1 cellular context compared by ENCODE assay signal in the genomic region with DNA sequence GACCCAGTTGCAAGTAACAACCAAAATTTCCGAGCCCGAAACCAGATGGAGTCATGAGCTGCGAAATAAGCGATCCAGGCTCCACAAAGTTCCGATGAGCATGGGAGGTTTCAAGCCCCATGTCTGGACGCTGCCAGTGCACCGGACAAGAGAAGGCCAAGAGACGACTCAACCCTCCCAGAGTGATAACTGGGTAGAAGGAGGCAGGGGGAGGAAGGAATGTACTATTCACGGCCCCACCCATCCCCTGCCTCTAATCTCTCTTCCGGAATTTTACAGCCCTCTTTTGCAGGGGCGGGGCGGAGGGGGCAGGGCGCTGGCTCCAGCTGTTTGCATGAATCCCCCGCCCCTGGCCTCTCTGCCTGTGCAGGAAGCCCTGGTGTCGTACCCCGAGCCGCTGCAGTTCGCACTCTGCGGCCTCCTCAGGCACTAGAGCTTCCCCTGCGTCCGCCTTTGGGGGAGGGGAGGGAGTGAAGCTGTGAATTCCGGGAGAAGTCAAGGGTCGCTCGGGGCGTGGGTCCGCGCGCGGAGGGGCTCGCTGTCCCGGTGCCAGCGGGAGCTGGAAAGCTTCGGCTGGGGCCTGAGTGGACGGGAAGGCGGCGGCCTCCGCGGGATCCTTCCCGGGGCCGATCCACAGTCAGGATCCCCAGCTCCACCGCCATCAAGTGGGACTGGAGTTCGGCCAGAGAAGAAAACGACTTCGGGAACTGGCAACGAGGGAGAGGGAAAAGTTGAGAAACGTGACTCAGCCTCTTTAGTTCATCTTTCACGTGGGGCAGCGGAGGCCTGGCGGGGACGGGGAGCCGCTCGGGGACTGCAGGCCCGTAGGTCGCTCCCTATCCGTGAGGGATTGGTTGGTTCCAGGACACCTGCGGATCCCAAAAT.
A peak's percentile ranks its signal among the peaks of the same experiment; 100 is the strongest.
TF ChIP-seq lines count a peak whose summit lies in the region.

No MANE protein-coding gene starts in this region.

TF ChIP-seq in HepG2, 621 proteins besides CTCF, POLR2A, EP300 and RAD21 (continued from another document and continues in another):
- TF ChIP-seq YEATS2 (CRISPR knock-in tag; IDR thresholded peaks at IDR 0.05; ENCODE audit: borderline replicate concordance) (no peak), ZNF766 (CRISPR knock-in tag; IDR thresholded peaks at IDR 0.05; ENCODE audit: borderline replicate concordance) (no peak), ZNF180 (CRISPR knock-in tag; IDR thresholded peaks at IDR 0.05; ENCODE audit: borderline replicate concordance, low read depth) (no peak), KLF6 (CRISPR knock-in tag; IDR thresholded peaks at IDR 0.05) (no peak), AGO1 (IDR thresholded peaks at IDR 0.05; ENCODE audit: low read depth, low read length, poor library complexity, severe bottlenecking) (no peak), ZNF773 (CRISPR knock-in tag; IDR thresholded peaks at IDR 0.05; ENCODE audit: borderline replicate concordance) (no peak), ZNF264 (CRISPR knock-in tag; IDR thresholded peaks at IDR 0.05) (no peak), ZNF614 (CRISPR knock-in tag; IDR thresholded peaks at IDR 0.05; ENCODE audit: borderline replicate concordance) (no peak), SRSF9 (IDR thresholded peaks at IDR 0.05; ENCODE audit: borderline replicate concordance, insufficient read depth, low read depth, low read length, poor library complexity, severe bottlenecking) (no peak), ZNF318 (CRISPR knock-in tag; IDR thresholded peaks at IDR 0.05) (no peak), MTERF4 (CRISPR knock-in tag; IDR thresholded peaks at IDR 0.05) (no peak), NR2C2 (CRISPR knock-in tag; IDR thresholded peaks at IDR 0.05; ENCODE audit: borderline replicate concordance) (no peak), RARG (CRISPR knock-in tag; IDR thresholded peaks at IDR 0.05; ENCODE audit: low read depth) (no peak), ZNF496 (CRISPR knock-in tag; IDR thresholded peaks at IDR 0.05; ENCODE audit: insufficient replicate concordance) (no peak), CEBPG (CRISPR knock-in tag; IDR thresholded peaks at IDR 0.05) (no peak), ZNF44 (CRISPR knock-in tag; IDR thresholded peaks at IDR 0.05) (no peak), SRF (IDR thresholded peaks at IDR 0.05; ENCODE audit: low read depth, low read length) (no peak), SOX13 (IDR thresholded peaks at IDR 0.05) (no peak), SOX13 (CRISPR knock-in tag; conservative IDR thresholded peaks at IDR 0.05 in 1 of 2, IDR thresholded peaks at IDR 0.05 in 1 of 2) (0 out of 4 replicates have a peak, but pooled peaks of 1 of the 2 experiments have one; percentile 14), ZNF7 (CRISPR knock-in tag; IDR thresholded peaks at IDR 0.05) (no peak), SATB2 (CRISPR knock-in tag; IDR thresholded peaks at IDR 0.05) (no peak), JUNB (CRISPR knock-in tag; IDR thresholded peaks at IDR 0.05; ENCODE audit: borderline replicate concordance) (no peak), MTA3 (CRISPR knock-in tag; IDR thresholded peaks at IDR 0.05) (no peak), SOX6 (IDR thresholded peaks at IDR 0.05) (no peak), SOX6 (CRISPR knock-in tag; IDR thresholded peaks at IDR 0.05) (no peak), ZNF780A (CRISPR knock-in tag; IDR thresholded peaks at IDR 0.05) (no peak), U2AF1 (optimal IDR thresholded peaks at IDR 0.05; ENCODE audit: low read depth, low read length) (no peak), ZNF430 (CRISPR knock-in tag; IDR thresholded peaks at IDR 0.05) (no peak), ZNF616 (CRISPR knock-in tag; IDR thresholded peaks at IDR 0.05; ENCODE audit: low read depth) (no peak), TFAP4 (IDR thresholded peaks at IDR 0.05; ENCODE audit: borderline replicate concordance, low read depth) (peak; percentile 88; the same call in 1 of the 2 replicates), HOXA3 (CRISPR knock-in tag; IDR thresholded peaks at IDR 0.05) (0 out of 2 replicates have a peak, but pooled peaks have one; percentile 33), KDM4B (CRISPR knock-in tag; IDR thresholded peaks at IDR 0.05) (no peak)
- TF ChIP-seq, protein P1, sequence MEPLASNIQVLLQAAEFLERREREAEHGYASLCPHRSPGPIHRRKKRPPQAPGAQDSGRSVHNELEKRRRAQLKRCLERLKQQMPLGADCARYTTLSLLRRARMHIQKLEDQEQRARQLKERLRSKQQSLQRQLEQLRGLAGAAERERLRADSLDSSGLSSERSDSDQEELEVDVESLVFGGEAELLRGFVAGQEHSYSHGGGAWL (CRISPR knock-in tag; IDR thresholded peaks at IDR 0.05) = no peak
- TF ChIP-seq, protein P2, sequence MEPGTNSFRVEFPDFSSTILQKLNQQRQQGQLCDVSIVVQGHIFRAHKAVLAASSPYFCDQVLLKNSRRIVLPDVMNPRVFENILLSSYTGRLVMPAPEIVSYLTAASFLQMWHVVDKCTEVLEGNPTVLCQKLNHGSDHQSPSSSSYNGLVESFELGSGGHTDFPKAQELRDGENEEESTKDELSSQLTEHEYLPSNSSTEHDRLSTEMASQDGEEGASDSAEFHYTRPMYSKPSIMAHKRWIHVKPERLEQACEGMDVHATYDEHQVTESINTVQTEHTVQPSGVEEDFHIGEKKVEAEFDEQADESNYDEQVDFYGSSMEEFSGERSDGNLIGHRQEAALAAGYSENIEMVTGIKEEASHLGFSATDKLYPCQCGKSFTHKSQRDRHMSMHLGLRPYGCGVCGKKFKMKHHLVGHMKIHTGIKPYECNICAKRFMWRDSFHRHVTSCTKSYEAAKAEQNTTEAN (CRISPR knock-in tag; conservative IDR thresholded peaks at IDR 0.05) = no peak
- TF ChIP-seq, protein P3, sequence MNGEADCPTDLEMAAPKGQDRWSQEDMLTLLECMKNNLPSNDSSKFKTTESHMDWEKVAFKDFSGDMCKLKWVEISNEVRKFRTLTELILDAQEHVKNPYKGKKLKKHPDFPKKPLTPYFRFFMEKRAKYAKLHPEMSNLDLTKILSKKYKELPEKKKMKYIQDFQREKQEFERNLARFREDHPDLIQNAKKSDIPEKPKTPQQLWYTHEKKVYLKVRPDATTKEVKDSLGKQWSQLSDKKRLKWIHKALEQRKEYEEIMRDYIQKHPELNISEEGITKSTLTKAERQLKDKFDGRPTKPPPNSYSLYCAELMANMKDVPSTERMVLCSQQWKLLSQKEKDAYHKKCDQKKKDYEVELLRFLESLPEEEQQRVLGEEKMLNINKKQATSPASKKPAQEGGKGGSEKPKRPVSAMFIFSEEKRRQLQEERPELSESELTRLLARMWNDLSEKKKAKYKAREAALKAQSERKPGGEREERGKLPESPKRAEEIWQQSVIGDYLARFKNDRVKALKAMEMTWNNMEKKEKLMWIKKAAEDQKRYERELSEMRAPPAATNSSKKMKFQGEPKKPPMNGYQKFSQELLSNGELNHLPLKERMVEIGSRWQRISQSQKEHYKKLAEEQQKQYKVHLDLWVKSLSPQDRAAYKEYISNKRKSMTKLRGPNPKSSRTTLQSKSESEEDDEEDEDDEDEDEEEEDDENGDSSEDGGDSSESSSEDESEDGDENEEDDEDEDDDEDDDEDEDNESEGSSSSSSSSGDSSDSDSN (CRISPR knock-in tag; IDR thresholded peaks at IDR 0.05) = 0 out of 2 replicates have a peak, but pooled peaks have one; percentile 30
- TF ChIP-seq, protein P4, sequence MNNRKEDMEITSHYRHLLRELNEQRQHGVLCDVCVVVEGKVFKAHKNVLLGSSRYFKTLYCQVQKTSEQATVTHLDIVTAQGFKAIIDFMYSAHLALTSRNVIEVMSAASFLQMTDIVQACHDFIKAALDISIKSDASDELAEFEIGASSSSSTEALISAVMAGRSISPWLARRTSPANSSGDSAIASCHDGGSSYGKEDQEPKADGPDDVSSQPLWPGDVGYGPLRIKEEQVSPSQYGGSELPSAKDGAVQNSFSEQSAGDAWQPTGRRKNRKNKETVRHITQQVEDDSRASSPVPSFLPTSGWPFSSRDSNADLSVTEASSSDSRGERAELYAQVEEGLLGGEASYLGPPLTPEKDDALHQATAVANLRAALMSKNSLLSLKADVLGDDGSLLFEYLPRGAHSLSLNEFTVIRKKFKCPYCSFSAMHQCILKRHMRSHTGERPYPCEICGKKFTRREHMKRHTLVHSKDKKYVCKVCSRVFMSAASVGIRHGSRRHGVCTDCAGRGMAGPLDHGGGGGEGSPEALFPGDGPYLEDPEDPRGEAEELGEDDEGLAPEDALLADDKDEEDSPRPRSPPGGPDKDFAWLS (CRISPR knock-in tag; IDR thresholded peaks at IDR 0.05; ENCODE audit: borderline replicate concordance) = no peak
- TF ChIP-seq, protein P5, sequence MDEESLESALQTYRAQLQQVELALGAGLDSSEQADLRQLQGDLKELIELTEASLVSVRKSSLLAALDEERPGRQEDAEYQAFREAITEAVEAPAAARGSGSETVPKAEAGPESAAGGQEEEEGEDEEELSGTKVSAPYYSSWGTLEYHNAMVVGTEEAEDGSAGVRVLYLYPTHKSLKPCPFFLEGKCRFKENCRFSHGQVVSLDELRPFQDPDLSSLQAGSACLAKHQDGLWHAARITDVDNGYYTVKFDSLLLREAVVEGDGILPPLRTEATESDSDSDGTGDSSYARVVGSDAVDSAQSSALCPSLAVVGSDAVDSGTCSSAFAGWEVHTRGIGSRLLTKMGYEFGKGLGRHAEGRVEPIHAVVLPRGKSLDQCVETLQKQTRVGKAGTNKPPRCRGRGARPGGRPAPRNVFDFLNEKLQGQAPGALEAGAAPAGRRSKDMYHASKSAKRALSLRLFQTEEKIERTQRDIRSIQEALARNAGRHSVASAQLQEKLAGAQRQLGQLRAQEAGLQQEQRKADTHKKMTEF (CRISPR knock-in tag; IDR thresholded peaks at IDR 0.05) = no peak
- TF ChIP-seq, protein P6, sequence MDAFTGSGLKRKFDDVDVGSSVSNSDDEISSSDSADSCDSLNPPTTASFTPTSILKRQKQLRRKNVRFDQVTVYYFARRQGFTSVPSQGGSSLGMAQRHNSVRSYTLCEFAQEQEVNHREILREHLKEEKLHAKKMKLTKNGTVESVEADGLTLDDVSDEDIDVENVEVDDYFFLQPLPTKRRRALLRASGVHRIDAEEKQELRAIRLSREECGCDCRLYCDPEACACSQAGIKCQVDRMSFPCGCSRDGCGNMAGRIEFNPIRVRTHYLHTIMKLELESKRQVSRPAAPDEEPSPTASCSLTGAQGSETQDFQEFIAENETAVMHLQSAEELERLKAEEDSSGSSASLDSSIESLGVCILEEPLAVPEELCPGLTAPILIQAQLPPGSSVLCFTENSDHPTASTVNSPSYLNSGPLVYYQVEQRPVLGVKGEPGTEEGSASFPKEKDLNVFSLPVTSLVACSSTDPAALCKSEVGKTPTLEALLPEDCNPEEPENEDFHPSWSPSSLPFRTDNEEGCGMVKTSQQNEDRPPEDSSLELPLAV (CRISPR knock-in tag; conservative IDR thresholded peaks at IDR 0.05; ENCODE audit: low read depth) = no peak
